25 cellular contexts compared by ENCODE assay signal in genomic region chr2:9281145-9281544, GRCh38.
"Had no signal": no experiment of that assay in that cellular context is flagged by ENCODE, and none has a peak within 500 bp of the region (broad histone marks: within the 10 kb centered on the region; RNA-seq: fewer than 3 reads in every experiment).

No MANE protein-coding gene starts in this region.

- H3K4me1 ChIP-seq: left lung had no signal

- DNase-seq: activated CD4-positive, alpha-beta T cell treated with anti-CD3 and anti-CD28 coated beads for 48 hours; activated CD4-positive, alpha-beta T cell treated with anti-CD3 and anti-CD28 coated beads, Interleukin-2, amount 50 U/mL, for 48 hours; activated CD8-positive, alpha-beta memory T cell treated with anti-CD3 and anti-CD28 coated beads for 24 hours; activated effector memory CD4-positive, alpha-beta T cell treated with Interleukin-2 at 50 U/mL for 16 hours; activated naive CD4-positive, alpha-beta T cell treated with Interleukin-2 at 50 U/mL for 16 hours; brain microvascular endothelial cell; cortex of kidney; effector memory CD8-positive, alpha-beta T cell; erythroblast; hypothalamus; left lung; lower lobe of right lung; mesenchymal stem cell; naive thymus-derived CD8-positive, alpha-beta T cell; retina; stimulated activated CD4-positive, alpha-beta T cell treated with anti-CD3 and anti-CD28 coated beads, Interleukin-12 subunit alpha, Interleukin-12 subunit beta, amount 100 ng/mL, for 4 hours; stimulated activated CD4-positive, alpha-beta T cell treated with anti-CD3 and anti-CD28 coated beads, Interleukin-4, amount 100 ng/mL, for 24 hours; substantia nigra; T-helper 1 cell; uterus had no signal

- ATAC-seq: effector memory CD8-positive, alpha-beta T cell; gastroesophageal sphincter; left lung; lower lobe of right lung; naive thymus-derived CD8-positive, alpha-beta T cell; sciatic nerve; stimulated activated effector memory CD8-positive, alpha-beta T cell treated with anti-CD3 and anti-CD28 coated beads, Interleukin-12 subunit alpha, Interleukin-12 subunit beta, amount 100 ng/mL, for 72 hours had no signal

- H3K36me3 ChIP-seq: left lung, uterus had no signal

- H3K27ac ChIP-seq: brain microvascular endothelial cell, gastroesophageal sphincter, left lung, lower lobe of right lung, skin epidermis, uterus had no signal

- H3K9me3 ChIP-seq: ascending aorta, gastroesophageal sphincter, left lung, lower lobe of right lung, uterus had no signal

- H3K4me3 ChIP-seq: ascending aorta, gastroesophageal sphincter, left lung, lower lobe of right lung, skin epidermis, uterus had no signal

- H3K27me3 ChIP-seq: ascending aorta, brain microvascular endothelial cell, gastroesophageal sphincter, left lung, uterus had no signal
